In the genomic region with DNA sequence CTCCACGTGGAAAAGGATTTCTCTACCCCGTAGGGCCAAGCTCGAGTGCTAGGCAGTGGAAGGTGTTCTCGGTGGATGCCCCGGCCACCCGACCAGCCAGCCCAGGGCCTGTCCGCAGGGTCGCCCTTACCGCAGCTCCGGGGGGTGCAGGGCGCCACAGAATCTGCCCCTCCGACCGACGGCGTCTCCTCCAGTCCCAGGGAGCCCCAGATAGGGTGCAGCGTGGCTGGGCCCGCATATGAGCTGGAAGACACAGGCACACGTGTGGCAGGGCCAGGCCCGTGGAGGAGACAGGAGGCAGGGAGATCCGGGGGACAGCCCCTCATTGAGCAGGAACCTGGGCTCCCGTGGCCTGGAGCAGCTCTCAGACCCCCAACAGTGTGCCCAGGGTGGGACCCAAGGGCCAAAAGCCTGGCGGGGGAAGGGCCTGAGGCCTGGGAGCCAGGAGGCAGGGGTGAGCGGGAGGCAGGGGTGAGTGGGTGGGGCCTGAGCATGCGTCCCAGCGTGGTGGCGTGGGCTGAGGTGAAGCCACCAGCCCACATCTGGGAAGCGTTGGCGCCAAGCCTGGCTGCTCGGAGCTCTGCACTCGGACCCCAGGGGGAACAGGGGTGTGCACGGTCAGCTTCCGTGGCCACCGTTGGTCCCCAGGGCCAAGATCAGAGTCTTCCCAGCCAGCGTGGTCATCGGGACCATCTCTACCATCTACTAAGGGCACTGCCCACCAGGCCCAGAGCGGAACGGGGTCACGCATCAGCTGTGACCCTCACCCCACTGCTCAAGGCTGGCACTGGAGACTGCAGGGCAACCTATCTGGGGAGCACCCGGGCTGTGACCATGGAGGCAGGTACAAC, we compare ENCODE assay signal across 31 cellular contexts. TPM values are rescaled to one million over a fixed set of nuclear protein-coding genes. Genes with fewer than 3 reads are reported as not detected.
DNase-seq lines count a peak whose midpoint lies in the region; ATAC-seq, FAIRE-seq and TF ChIP-seq lines count a peak whose summit lies in the region.
"Had no signal": no experiment of that assay in that cellular context is flagged by ENCODE, and none has a peak within 500 bp of the region (broad histone marks: within the 10 kb centered on the region; RNA-seq: fewer than 3 reads in every experiment).

No MANE protein-coding gene starts in this region.

- FAIRE-seq in pancreas (lab: Jason Lieb, UNC), result no peak
- FAIRE-seq: GM12878, HepG2 had no signal

- no peak overlapping the region for H3K27ac ChIP-seq in heart right ventricle
- peak overlapping the region; percentile 74 to 87 (median 84) for H3K27ac ChIP-seq in body of pancreas
- peak overlapping the region in 3 of 4 donors; percentile 81 to 88 (median 85) for H3K27ac ChIP-seq in pancreas
- H3K27ac ChIP-seq: 22Rv1, PC-9 had no signal

- WGBS in heart right ventricle, 2 donors, result 84 to 87% methylated on average over 39 of the region's 39 CpGs
- WGBS in body of pancreas, 2 donors, result 85 to 86% methylated on average over 20 to 38 of the region's 39 CpGs
- WGBS in pancreas, 2 donors, result 89 to 93% methylated on average over 38 to 39 of the region's 39 CpGs

- H3K36me3 ChIP-seq in heart right ventricle (no peaks in the 10 kb centered on the region), body of pancreas (replicated peaks in 1 of 2; ENCODE audit: insufficient read depth in 1 of 2, low read depth in 2 of 2) (no peaks in the 10 kb centered on the region), pancreas (no peaks in the 10 kb centered on the region)

- intact Hi-C loops in Right ventricle myocardium inferior (cut with DNase I), result loop anchor here (10.0 kb wide), 1 partner anchor 677 kb away; no protein-coding TSS in a partner anchor
- intact Hi-C loops in heart right ventricle (cut with DNase I), result loop anchor here in 7 of 10 donors (2.0 to 10.0 kb wide), 8 partner anchors 107 to 677 kb away; a partner anchor contains a TSS
- intact Hi-C loops in body of pancreas (cut with DNase I), result no loop called here
- intact Hi-C loops in pancreas (cut with DNase I), result loop anchor here in 1 of 3 donors (10.0 kb wide), 2 partner anchors 107 to 137 kb away; no protein-coding TSS in a partner anchor

- TF ChIP-seq CTCF in heart right ventricle (IDR thresholded peaks at IDR 0.05) (no peak), body of pancreas (IDR thresholded peaks at IDR 0.05) (no peak), pancreas (IDR thresholded peaks at IDR 0.05) (no peak)

- H3K9me3 ChIP-seq in heart right ventricle, result no peaks in the 10 kb centered on the region
- H3K9me3 ChIP-seq in body of pancreas, result no peaks in the 10 kb centered on the region
- H3K9me3 ChIP-seq in pancreas, result no peaks in the 10 kb centered on the region

- ATAC-seq in Right ventricle myocardium inferior, result no peak
- ATAC-seq in heart right ventricle, result no peak
- ATAC-seq in body of pancreas, result no peak
- ATAC-seq in pancreas, result no peak
- ATAC-seq in GM18873 (IDR thresholded peaks at IDR 0.05; ENCODE audit: low FRiP score, unreplicated experiment), result no peak
- ATAC-seq in GM21447 (IDR thresholded peaks at IDR 0.05; ENCODE audit: unreplicated experiment), result no peak
- ATAC-seq: GM12878, HCT116, HepG2 had no signal

- TF ChIP-seq POLR2A in body of pancreas (IDR thresholded peaks at IDR 0.05), result no peak

- DNase-seq in Right ventricle myocardium inferior (ENCODE audit: missing footprints), result peak; percentile 44
- no peak for DNase-seq in heart right ventricle
- no peak for DNase-seq in body of pancreas
- DNase-seq in pancreas, result peak in 2 of 6 donors; percentile 67 to 85
- no peak for DNase-seq in cerebellum (ENCODE audit: low spot score)
- DNase-seq: ACHN; C1 segment of cervical spinal cord; CD4-positive, alpha-beta memory T cell; EL; GDM1; Kasumi-1; MV-4-11; NCI-H1105; NCI-H1436 treated with DMSO at 0.1 percent for 48 hours; NCI-H187 treated with DMSO at 0.1 percent for 48 hours; NCI-H446; NCI-H524 treated with DMSO at 0.1 percent for 48 hours; NCI-H82; NK-92 treated with Interleukin-12 subunit alpha and Interleukin-12 subunit beta, amount 100 ng/mL, for 24 hours; SHP77 had no signal

- peaks cover 0 to 63% (median 50%) of the 10 kb centered on the region in 7 donors for H3K27me3 ChIP-seq in heart right ventricle
- H3K27me3 ChIP-seq in body of pancreas, result no peaks in the 10 kb centered on the region
- no peaks in the 10 kb centered on the region for H3K27me3 ChIP-seq in pancreas

- peaks cover 0 to 13% (median 6%) of the 10 kb centered on the region in 9 donors for H3K4me1 ChIP-seq in heart right ventricle
- H3K4me1 ChIP-seq in body of pancreas, result peaks cover 24% of the 10 kb centered on the region
- H3K4me1 ChIP-seq in pancreas, result peaks cover 10 to 12% (median 12%) of the 10 kb centered on the region in 3 donors

- H3K4me3 ChIP-seq in heart right ventricle (no peak overlapping the region), body of pancreas (no peak overlapping the region), pancreas (no peak overlapping the region)
- H3K4me3 ChIP-seq: GM12878, PC-9 had no signal

RNA-seq across cellular contexts. Expression of a gene that starts 22.2 kb away (rescaled TPM):
- not detected for total RNA-seq in Right ventricle myocardium inferior
- total RNA-seq in heart right ventricle, result under 1 TPM in 3 of 10 donors, not detected in 7; 0.02 to 0.04 (median 0.03) TPM
- under 1 TPM in 1 of 2 donors, not detected in 1; 0.07 TPM for polyA plus RNA-seq in heart right ventricle
- total RNA-seq in body of pancreas, result 1 to 10 TPM; 1.3 to 2.3 TPM
- under 1 TPM; 0.14 to 0.58 (median 0.36) TPM for total RNA-seq in pancreas
- 1 to 10 TPM; 2.0 to 2.6 TPM for polyA plus RNA-seq in pancreas
- total RNA-seq in cerebellum, result 0.09 TPM
- total RNA-seq: CD4-positive, alpha-beta memory T cell; H4; MCF 10A; RPMI7951; SK-MEL-5 had no signal
- polyA plus RNA-seq: CD4-positive, alpha-beta memory T cell had no signal

RNA-seq across cellular contexts. Expression of a gene that starts 36.0 kb away (rescaled TPM):
- total RNA-seq in Right ventricle myocardium inferior (8.3 TPM), heart right ventricle (1 to 10 TPM; 4.6 to 9.1 (median 7.7) TPM), body of pancreas (10 to 100 TPM in 1 of 2 donors, 1 to 10 TPM in 1; 8.8 to 22.7 TPM), pancreas (10 to 100 TPM in 3 of 6 donors, 1 to 10 TPM in 3; 6.8 to 11.0 (median 10.4) TPM), cerebellum (9.8 TPM)
- polyA plus RNA-seq in heart right ventricle (1 to 10 TPM; 5.6 to 8.6 TPM), pancreas (10 to 100 TPM; 12.2 to 19.1 TPM)

RNA-seq across cellular contexts. Expression of a gene that starts 45.7 kb away (rescaled TPM):
- 48.6 TPM for total RNA-seq in Right ventricle myocardium inferior
- 10 to 100 TPM; 19.4 to 50.2 (median 24.8) TPM for total RNA-seq in heart right ventricle
- 10 to 100 TPM; 26.2 to 87.8 TPM for polyA plus RNA-seq in heart right ventricle
- 10 to 100 TPM; 15.8 to 23.1 TPM for total RNA-seq in body of pancreas
- 10 to 100 TPM in 4 of 6 donors, 1 to 10 TPM in 2; 6.8 to 22.7 (median 11.5) TPM for total RNA-seq in pancreas
- polyA plus RNA-seq in pancreas, result 10 to 100 TPM; 33.7 to 54.4 TPM
- 48.0 TPM for total RNA-seq in cerebellum

Comparison
In these comparisons a context has a peak if more than half of its experiments do, and no peak if none do; other contexts are left out.
1. H3K27ac ChIP-seq: peak in body of pancreas (4 of 4) and pancreas (3 of 4); none in heart right ventricle (0 of 10).